In the genomic region with DNA sequence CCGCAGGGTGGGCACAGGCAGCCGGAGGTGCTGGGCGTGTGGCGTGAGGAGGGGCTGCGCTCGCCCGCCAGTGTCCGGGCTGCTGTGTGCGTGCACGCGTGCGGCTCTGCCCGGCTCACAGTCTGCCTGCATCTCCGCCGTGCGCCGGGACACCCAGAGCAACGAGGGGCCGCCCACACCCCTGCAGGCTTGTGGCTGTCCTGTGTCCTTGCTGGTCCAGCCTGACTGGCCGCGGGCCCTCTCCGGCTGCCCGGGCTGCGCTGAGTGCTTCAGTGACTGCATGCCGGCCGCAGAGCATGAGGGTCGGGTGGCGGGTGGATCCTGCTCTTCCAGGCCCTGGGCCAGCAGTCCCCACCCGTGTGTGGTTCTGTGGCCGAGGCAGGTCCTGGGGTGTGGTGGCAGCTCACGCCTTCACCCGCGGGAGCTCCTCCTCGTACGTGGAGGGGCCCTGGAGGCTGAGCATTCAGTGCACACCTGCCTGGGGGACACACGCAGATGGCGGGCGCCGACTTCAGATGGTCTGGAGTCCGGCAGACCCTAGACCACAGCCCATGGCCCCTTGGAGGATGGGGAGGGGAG, we compare ENCODE assay signal across 30 cellular contexts. TPM values are rescaled to one million over a fixed set of nuclear protein-coding genes. Genes with fewer than 3 reads are reported as not detected.
"Had no signal": no experiment of that assay in that cellular context is flagged by ENCODE, and none has a peak within 500 bp of the region (broad histone marks: within the 10 kb centered on the region; RNA-seq: fewer than 3 reads in every experiment).

No MANE protein-coding gene starts in this region.

- H3K4me3 Mint-ChIP-seq: stimulated activated effector memory CD8-positive, alpha-beta T cell treated with anti-CD3 and anti-CD28 coated beads, Interleukin-12 subunit alpha, Interleukin-12 subunit beta, amount 100 ng/mL, for 72 hours; stimulated activated naive B cell treated with anti-CD40 and anti-IgM and Interleukin-4, amounts not matched to agents 10 μg/mL and 1 μg/mL and 100 μg/mL, for 72 hours; stimulated activated naive CD8-positive, alpha-beta T cell treated with anti-CD3 and anti-CD28 coated beads, Interleukin-15, amount 100 ng/mL, for 72 hours; stimulated activated naive CD8-positive, alpha-beta T cell treated with anti-CD3 and anti-CD28 coated beads, Interleukin-15, Interleukin-2, amounts not matched to agents 100 ng/mL and 50 ng/mL, for 24 hours; type B pancreatic cell had no signal

- H3K36me3 Mint-ChIP-seq: stimulated activated effector memory CD8-positive, alpha-beta T cell treated with anti-CD3 and anti-CD28 coated beads, Interleukin-12 subunit alpha, Interleukin-12 subunit beta, amount 100 ng/mL, for 72 hours; stimulated activated naive B cell treated with anti-CD40 and anti-IgM and Interleukin-4, amounts not matched to agents 10 μg/mL and 1 μg/mL and 100 μg/mL, for 72 hours; type B pancreatic cell had no signal

- FAIRE-seq: urothelium cell line had no signal

- DNase-seq: stimulated activated CD4-positive, alpha-beta T cell treated with anti-CD3 and anti-CD28 coated beads, Interleukin-2, amount 100 ng/mL, for 48 hours; stimulated activated CD4-positive, alpha-beta T cell treated with anti-CD3 and anti-CD28 coated beads, Interleukin-4, amount 100 ng/mL, for 1 hour; stimulated activated CD4-positive, alpha-beta T cell treated with anti-CD3 and anti-CD28 coated beads, Interleukin-4, amount 100 ng/mL, for 24 hours; stimulated activated CD4-positive, alpha-beta T cell treated with anti-CD3 and anti-CD28 coated beads, Interleukin-4, amount 100 ng/mL, for 4 hours; stimulated activated CD8-positive, alpha-beta memory T cell treated with anti-CD3 and anti-CD28 coated beads, Interleukin-4, amount 100 ng/mL, for 48 hours; stimulated activated naive B cell treated with anti-CD40 and anti-IgM and Interleukin-4, amounts not matched to agents 10 μg/mL and 1 μg/mL and 100 μg/mL, for 72 hours; stimulated activated naive CD4-positive, alpha-beta T cell; stimulated activated naive CD4-positive, alpha-beta T cell treated with Interleukin-2 at 50 U/mL for 16 hours; stimulated activated naive CD8-positive, alpha-beta T cell treated with anti-CD3 and anti-CD28 coated beads, Interleukin-15, amount 100 ng/mL, for 72 hours; stimulated activated naive CD8-positive, alpha-beta T cell treated with anti-CD3 and anti-CD28 coated beads, Interleukin-15, Interleukin-2, amounts not matched to agents 100 U/mL and 50 U/mL, for 24 hours; stomach; substantia nigra; testis; thyroid gland; tibial artery; transverse colon; trophoblast cell; upper lobe of right lung; uterus had no signal

- H3K27ac Mint-ChIP-seq: stimulated activated effector memory CD8-positive, alpha-beta T cell treated with anti-CD3 and anti-CD28 coated beads, Interleukin-12 subunit alpha, Interleukin-12 subunit beta, amount 100 ng/mL, for 72 hours; stimulated activated naive B cell treated with anti-CD40 and anti-IgM and Interleukin-4, amounts not matched to agents 10 μg/mL and 1 μg/mL and 100 μg/mL, for 72 hours; stimulated activated naive CD8-positive, alpha-beta T cell treated with anti-CD3 and anti-CD28 coated beads, Interleukin-15, Interleukin-2, amounts not matched to agents 100 ng/mL and 50 ng/mL, for 24 hours; type B pancreatic cell had no signal

- H3K27me3 Mint-ChIP-seq: stimulated activated naive B cell treated with anti-CD40 and anti-IgM and Interleukin-4, amounts not matched to agents 10 μg/mL and 1 μg/mL and 100 μg/mL, for 72 hours; stimulated activated naive CD8-positive, alpha-beta T cell treated with anti-CD3 and anti-CD28 coated beads, Interleukin-15, amount 100 ng/mL, for 72 hours; stimulated activated naive CD8-positive, alpha-beta T cell treated with anti-CD3 and anti-CD28 coated beads, Interleukin-15, Interleukin-2, amounts not matched to agents 100 ng/mL and 50 ng/mL, for 24 hours; type B pancreatic cell had no signal

- H3K36me3 ChIP-seq: thoracic aorta, thyroid gland, tibial nerve, transverse colon, upper lobe of left lung, upper lobe of right lung, uterus had no signal

- H3K4me1 ChIP-seq: stomach, suprapubic skin, testis, thyroid gland, tibial artery, tibial nerve, transverse colon, upper lobe of left lung, upper lobe of right lung, uterus, vagina had no signal

- ATAC-seq: stimulated activated effector memory CD8-positive, alpha-beta T cell treated with anti-CD3 and anti-CD28 coated beads, Interleukin-12 subunit alpha, Interleukin-12 subunit beta, amount 100 ng/mL, for 72 hours; stimulated activated naive B cell treated with anti-CD40 and anti-IgM and Interleukin-4, amounts not matched to agents 10 μg/mL and 1 μg/mL and 100 μg/mL, for 72 hours; stimulated activated naive CD8-positive, alpha-beta T cell treated with anti-CD3 and anti-CD28 coated beads, Interleukin-15, Interleukin-2, amounts not matched to agents 100 U/mL and 50 U/mL, for 24 hours; upper lobe of right lung had no signal

- H3K27ac ChIP-seq: stomach, suprapubic skin, testis, thoracic aorta, thyroid gland, tibial artery, tibial nerve, transverse colon, upper lobe of left lung, upper lobe of right lung, uterus, vagina had no signal

- H3K27me3 ChIP-seq: stomach, testis, thyroid gland, tibial artery, tibial nerve, transverse colon, upper lobe of left lung, upper lobe of right lung, uterus, vagina had no signal

- H3K9me3 Mint-ChIP-seq: stimulated activated effector memory CD8-positive, alpha-beta T cell treated with anti-CD3 and anti-CD28 coated beads, Interleukin-12 subunit alpha, Interleukin-12 subunit beta, amount 100 ng/mL, for 72 hours; stimulated activated naive B cell treated with anti-CD40 and anti-IgM and Interleukin-4, amounts not matched to agents 10 μg/mL and 1 μg/mL and 100 μg/mL, for 72 hours; stimulated activated naive CD8-positive, alpha-beta T cell treated with anti-CD3 and anti-CD28 coated beads, Interleukin-15, amount 100 ng/mL, for 72 hours; stimulated activated naive CD8-positive, alpha-beta T cell treated with anti-CD3 and anti-CD28 coated beads, Interleukin-15, Interleukin-2, amounts not matched to agents 100 ng/mL and 50 ng/mL, for 24 hours; type B pancreatic cell had no signal

- H3K4me1 Mint-ChIP-seq: stimulated activated effector memory CD8-positive, alpha-beta T cell treated with anti-CD3 and anti-CD28 coated beads, Interleukin-12 subunit alpha, Interleukin-12 subunit beta, amount 100 ng/mL, for 72 hours; stimulated activated naive B cell treated with anti-CD40 and anti-IgM and Interleukin-4, amounts not matched to agents 10 μg/mL and 1 μg/mL and 100 μg/mL, for 72 hours had no signal

- H3K9me3 ChIP-seq: stomach, suprapubic skin, testis, thoracic aorta, thyroid gland, tibial artery, tibial nerve, transverse colon, upper lobe of left lung, upper lobe of right lung, uterus, vagina had no signal

- H3K4me3 ChIP-seq: stomach, suprapubic skin, testis, thoracic aorta, thyroid gland, tibial artery, tibial nerve, transverse colon, upper lobe of left lung, upper lobe of right lung, uterus, vagina had no signal

RNA-seq across cellular contexts. Expression of gene TPSG1, which starts 12.4 kb away (rescaled TPM):
- total RNA-seq: temporal lobe, thyroid gland, urinary bladder, vagina had no signal

RNA-seq across cellular contexts. Expression of gene TPSB2, which starts 17.3 kb away (rescaled TPM):
- total RNA-seq: temporal lobe had no signal

RNA-seq across cellular contexts. Expression of gene TPSAB1, which starts 27.8 kb away (rescaled TPM):
- total RNA-seq: temporal lobe had no signal

RNA-seq across cellular contexts. Expression of gene TPSD1, which starts 43.2 kb away (rescaled TPM):
- total RNA-seq: temporal lobe had no signal
